Comparison of ENCODE assay signal across 18 cellular contexts in genomic region chr13:51783432-51784094, GRCh38.
"Had no signal": no experiment of that assay in that cellular context is flagged by ENCODE, and none has a peak within 500 bp of the region (broad histone marks: within the 10 kb centered on the region; RNA-seq: fewer than 3 reads in every experiment).

No MANE protein-coding gene starts in this region.

- ATAC-seq: foreskin keratinocyte, left cardiac atrium, lower lobe of right lung had no signal

- FAIRE-seq: islet of Langerhans had no signal

- H3K27ac ChIP-seq: colonic mucosa, foreskin keratinocyte, lower lobe of right lung, ovary, sigmoid colon, spleen, suprapubic skin, WERI-Rb-1 had no signal

- H3K4me3 Mint-ChIP-seq: activated naive CD8-positive, alpha-beta T cell treated with anti-CD3 and anti-CD28 coated beads, Interleukin-2, amount 10 ng/mL, durations not matched to agents 7 days and 5 days; stimulated activated naive CD8-positive, alpha-beta T cell treated with anti-CD3 and anti-CD28 coated beads, Interleukin-15, Interleukin-2, amounts not matched to agents 100 ng/mL and 50 ng/mL, for 24 hours had no signal

- H3K4me3 ChIP-seq: colonic mucosa, lower lobe of right lung, ovary, sigmoid colon, spleen, suprapubic skin had no signal

- H3K27me3 ChIP-seq: colonic mucosa, foreskin keratinocyte, ovary, sigmoid colon, spleen, suprapubic skin had no signal

- DNase-seq: activated CD4-positive, alpha-beta T cell treated with anti-CD3 and anti-CD28 coated beads, Interleukin-2, amount 50 U/mL, for 48 hours; activated naive CD4-positive, alpha-beta T cell; activated naive CD8-positive, alpha-beta T cell treated with anti-CD3 and anti-CD28 coated beads, Interleukin-2, amount 10 ng/mL, durations not matched to agents 7 days and 5 days; amygdala; central memory CD4-positive, alpha-beta T cell; colonic mucosa; foreskin keratinocyte; hippocampal formation; left cardiac atrium; lower lobe of right lung; sigmoid colon; spleen; trophoblast cell; WERI-Rb-1 had no signal

- H3K27ac Mint-ChIP-seq: activated naive CD8-positive, alpha-beta T cell treated with anti-CD3 and anti-CD28 coated beads, Interleukin-2, amount 10 ng/mL, durations not matched to agents 7 days and 5 days; stimulated activated naive CD8-positive, alpha-beta T cell treated with anti-CD3 and anti-CD28 coated beads, Interleukin-15, Interleukin-2, amounts not matched to agents 100 ng/mL and 50 ng/mL, for 24 hours had no signal

- H3K9me3 ChIP-seq: colonic mucosa, lower lobe of right lung, ovary, sigmoid colon, spleen, suprapubic skin had no signal

- H3K36me3 Mint-ChIP-seq: activated naive CD8-positive, alpha-beta T cell treated with anti-CD3 and anti-CD28 coated beads, Interleukin-2, amount 10 ng/mL, durations not matched to agents 7 days and 5 days had no signal

- H3K27me3 Mint-ChIP-seq: activated naive CD8-positive, alpha-beta T cell treated with anti-CD3 and anti-CD28 coated beads, Interleukin-2, amount 10 ng/mL, durations not matched to agents 7 days and 5 days; stimulated activated naive CD8-positive, alpha-beta T cell treated with anti-CD3 and anti-CD28 coated beads, Interleukin-15, Interleukin-2, amounts not matched to agents 100 ng/mL and 50 ng/mL, for 24 hours had no signal

- H3K36me3 ChIP-seq: colonic mucosa, lower lobe of right lung, ovary, sigmoid colon, suprapubic skin, WERI-Rb-1 had no signal

- H3K4me1 ChIP-seq: colonic mucosa, foreskin keratinocyte had no signal

- H3K9me3 Mint-ChIP-seq: activated naive CD8-positive, alpha-beta T cell treated with anti-CD3 and anti-CD28 coated beads, Interleukin-2, amount 10 ng/mL, durations not matched to agents 7 days and 5 days; stimulated activated naive CD8-positive, alpha-beta T cell treated with anti-CD3 and anti-CD28 coated beads, Interleukin-15, Interleukin-2, amounts not matched to agents 100 ng/mL and 50 ng/mL, for 24 hours had no signal
